ENCODE assay signal across 27 cellular contexts in the genomic region with DNA sequence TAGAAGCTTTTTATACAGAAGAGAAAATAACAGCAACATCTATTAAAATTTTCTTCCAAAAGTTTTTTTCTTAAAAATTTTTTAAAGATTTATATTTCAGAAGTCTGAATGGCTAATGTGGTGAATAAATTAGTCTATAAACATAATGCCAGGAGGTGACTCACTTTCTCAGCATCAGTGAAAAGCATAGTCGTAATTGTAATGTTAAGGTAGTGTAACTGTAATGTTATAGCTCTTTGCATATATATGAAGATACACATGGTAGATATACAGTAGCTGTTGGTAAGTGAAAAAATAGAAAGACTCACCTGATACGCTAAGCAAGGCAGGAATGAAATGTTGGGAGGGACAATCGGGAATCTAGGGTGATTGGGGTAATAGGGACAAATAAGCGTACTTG.
"Had no signal": no experiment of that assay in that cellular context is flagged by ENCODE, and none has a peak within 500 bp of the region (broad histone marks: within the 10 kb centered on the region; RNA-seq: fewer than 3 reads in every experiment).

No MANE protein-coding gene starts in this region.

- ATAC-seq: heart left ventricle; left colon; left lung; lower lobe of right lung; mucosa of descending colon; naive thymus-derived CD4-positive, alpha-beta T cell; natural killer cell treated with Interleukin-12 subunit alpha and Interleukin-12 subunit beta and Interleukin-15 and Interleukin-18, amount 100 ng/mL, for 72 hours; right cardiac atrium; sciatic nerve; stimulated activated effector memory CD8-positive, alpha-beta T cell treated with anti-CD3 and anti-CD28 coated beads, Interleukin-12 subunit alpha, Interleukin-12 subunit beta, amount 100 ng/mL, for 72 hours; upper lobe of right lung had no signal

- H3K4me3 ChIP-seq: heart left ventricle, left lung, lower lobe of right lung, mucosa of descending colon, ovary, prostate gland, skin epidermis, stomach, testis, tibial artery, upper lobe of right lung had no signal

- H3K27ac ChIP-seq: heart left ventricle, left lung, lower lobe of right lung, ovary, prostate gland, skin epidermis, stomach, testis, tibial artery, upper lobe of right lung had no signal

- H3K4me3 Mint-ChIP-seq: immature natural killer cell; naive thymus-derived CD4-positive, alpha-beta T cell; natural killer cell treated with Interleukin-12 subunit alpha and Interleukin-12 subunit beta and Interleukin-15 and Interleukin-18, amount 100 ng/mL, for 72 hours; stimulated activated effector memory CD8-positive, alpha-beta T cell treated with anti-CD3 and anti-CD28 coated beads, Interleukin-12 subunit alpha, Interleukin-12 subunit beta, amount 100 ng/mL, for 72 hours had no signal

- H3K36me3 ChIP-seq: ovary had no signal

- H3K27me3 Mint-ChIP-seq: naive thymus-derived CD4-positive, alpha-beta T cell; natural killer cell treated with Interleukin-12 subunit alpha and Interleukin-12 subunit beta and Interleukin-15 and Interleukin-18, amount 100 ng/mL, for 72 hours had no signal

- H3K27ac Mint-ChIP-seq: immature natural killer cell; natural killer cell treated with Interleukin-12 subunit alpha and Interleukin-12 subunit beta and Interleukin-15 and Interleukin-18, amount 100 ng/mL, for 72 hours; stimulated activated effector memory CD8-positive, alpha-beta T cell treated with anti-CD3 and anti-CD28 coated beads, Interleukin-12 subunit alpha, Interleukin-12 subunit beta, amount 100 ng/mL, for 72 hours had no signal

- H3K27me3 ChIP-seq: heart left ventricle, left lung, ovary, stomach, testis, tibial artery, upper lobe of right lung had no signal

- H3K9me3 Mint-ChIP-seq: immature natural killer cell; naive thymus-derived CD4-positive, alpha-beta T cell; natural killer cell treated with Interleukin-12 subunit alpha and Interleukin-12 subunit beta and Interleukin-15 and Interleukin-18, amount 100 ng/mL, for 72 hours; stimulated activated effector memory CD8-positive, alpha-beta T cell treated with anti-CD3 and anti-CD28 coated beads, Interleukin-12 subunit alpha, Interleukin-12 subunit beta, amount 100 ng/mL, for 72 hours had no signal

- DNase-seq: heart left ventricle; hypothalamus; immature natural killer cell; kidney; left colon; left lung; lower lobe of right lung; mammary epithelial cell; mesendoderm; midbrain; mucosa of descending colon; naive thymus-derived CD4-positive, alpha-beta T cell; ovary; retina; right cardiac atrium; stimulated activated CD4-positive, alpha-beta T cell treated with anti-CD3 and anti-CD28 coated beads, Interleukin-4, amount 100 ng/mL, for 24 hours; stimulated activated naive CD4-positive, alpha-beta T cell; stomach; testis; tibial artery; trophoblast cell; upper lobe of right lung had no signal

- H3K9me3 ChIP-seq: heart left ventricle, left lung, lower lobe of right lung, mucosa of descending colon, ovary, prostate gland, stomach, testis, tibial artery, upper lobe of right lung had no signal
